Comparison of ENCODE assay signal across 10 cellular contexts in the genomic region with DNA sequence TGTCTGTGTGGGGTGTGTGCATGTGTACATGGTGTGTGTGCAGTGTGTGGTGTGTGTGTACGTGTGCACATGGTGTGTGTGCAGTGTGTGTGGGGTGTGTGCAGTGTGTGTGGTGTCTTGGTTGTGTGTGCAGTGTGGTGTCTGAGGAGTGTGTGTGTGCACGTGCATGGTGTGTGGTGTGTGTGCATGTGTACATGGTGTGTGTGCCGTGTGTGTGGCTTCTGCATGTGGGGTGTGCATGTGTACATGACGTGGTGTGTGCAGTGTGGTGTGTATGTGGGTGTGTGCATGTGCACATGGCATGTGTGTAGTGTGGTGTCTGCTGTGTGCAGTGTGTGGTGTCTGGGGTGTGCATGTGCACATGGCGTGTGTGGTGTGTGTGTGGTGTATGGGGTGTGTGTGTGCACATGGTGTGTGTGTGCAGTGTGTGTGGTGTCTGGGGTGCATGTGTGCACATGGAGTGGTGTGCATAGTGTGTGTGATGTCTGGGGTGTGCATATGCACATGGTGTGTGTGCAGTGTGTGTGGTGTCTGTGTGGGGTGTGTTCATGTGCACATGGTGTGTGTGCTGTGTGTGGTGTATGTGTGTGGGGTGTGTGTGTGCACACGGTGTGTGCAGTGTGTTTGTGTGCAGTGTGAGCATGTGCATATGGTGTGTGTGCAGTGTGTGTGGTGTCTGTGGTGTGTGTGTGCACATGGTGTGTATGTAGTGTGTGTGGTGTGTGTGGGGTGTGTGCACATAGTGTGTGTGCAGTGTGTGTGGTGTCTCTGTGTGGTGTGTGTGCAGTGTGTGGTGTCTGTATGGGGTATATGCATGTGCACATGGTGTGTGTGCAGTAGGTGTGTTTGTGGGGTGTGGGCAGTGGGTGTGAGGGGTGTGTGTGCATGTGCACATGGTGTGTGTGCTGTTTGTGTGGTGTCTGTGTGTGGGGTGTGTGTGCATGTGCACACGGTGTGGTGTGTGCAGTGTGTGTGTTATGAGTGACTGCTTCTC. TPM values are rescaled to one million over a fixed set of nuclear protein-coding genes. Genes with fewer than 3 reads are reported as not detected.
DNase-seq lines count a peak whose midpoint lies in the region; ATAC-seq and TF ChIP-seq lines count a peak whose summit lies in the region.
"Had no signal": no experiment of that assay in that cellular context is flagged by ENCODE, and none has a peak within 500 bp of the region (broad histone marks: within the 10 kb centered on the region; RNA-seq: fewer than 3 reads in every experiment).

No MANE protein-coding gene starts in this region.

- no peak overlapping the region for H3K4me3 Mint-ChIP-seq in central memory CD8-positive, alpha-beta T cell
- no peak overlapping the region for H3K4me3 Mint-ChIP-seq in naive thymus-derived CD4-positive, alpha-beta T cell
- H3K4me3 Mint-ChIP-seq in Calu3 (ENCODE audit: low read depth, unreplicated experiment), result no peak overlapping the region

- H3K36me3 Mint-ChIP-seq in central memory CD8-positive, alpha-beta T cell (ENCODE audit: insufficient read depth), result no peaks in the 10 kb centered on the region
- H3K36me3 Mint-ChIP-seq in naive thymus-derived CD4-positive, alpha-beta T cell, result no peaks in the 10 kb centered on the region
- no peaks in the 10 kb centered on the region for H3K36me3 Mint-ChIP-seq in Calu3 (ENCODE audit: insufficient read depth, unreplicated experiment)

- H3K4me3 ChIP-seq in BE2C (ENCODE audit: low read depth, low read length) (no peak overlapping the region), HEK293 (ENCODE audit: low read depth, low read length) (no peak overlapping the region)
- H3K4me3 ChIP-seq in naive thymus-derived CD4-positive, alpha-beta T cell (ENCODE audit: low read length), result no peak overlapping the region

- TF ChIP-seq CTCF in BE2C (IDR thresholded peaks at IDR 0.05; ENCODE audit: low read depth, low read length), result no peak
- no peak for TF ChIP-seq CTCF in HEK293 (tag by site-specific recombination; IDR thresholded peaks at IDR 0.05)
- TF ChIP-seq CTCF in Calu3 (IDR thresholded peaks at IDR 0.05; ENCODE audit: unreplicated experiment), result no peak

- no peaks in the 10 kb centered on the region for H3K27me3 ChIP-seq in BE2C
- no peaks in the 10 kb centered on the region for H3K27me3 ChIP-seq in naive thymus-derived CD4-positive, alpha-beta T cell (ENCODE audit: control insufficient read depth in 2 of 2, insufficient read depth in 2 of 2, low read length in 2 of 2)

- no peaks in the 10 kb centered on the region for H3K4me1 Mint-ChIP-seq in central memory CD8-positive, alpha-beta T cell
- peaks cover 0 to 3% (median 0%) of the 10 kb centered on the region in 7 donors for H3K4me1 Mint-ChIP-seq in naive thymus-derived CD4-positive, alpha-beta T cell
- no peaks in the 10 kb centered on the region for H3K4me1 Mint-ChIP-seq in Calu3 (ENCODE audit: low read depth, unreplicated experiment)

- no peaks in the 10 kb centered on the region for H3K36me3 ChIP-seq in BE2C
- H3K36me3 ChIP-seq in HEK293 (ENCODE audit: control insufficient read depth in 2 of 2, insufficient read depth in 1 of 2, low read length in 2 of 2), result peaks cover 0 to 9% of the 10 kb centered on the region in 2 experiments; a peak in 1 of 3 replicates
- no peaks in the 10 kb centered on the region for H3K36me3 ChIP-seq in naive thymus-derived CD4-positive, alpha-beta T cell (ENCODE audit: control insufficient read depth in 2 of 3, insufficient read depth in 3 of 3, low read length in 3 of 3)

- H3K9me3 ChIP-seq in BE2C (peaks cover 4% of the 10 kb centered on the region; the same call in 1 of the 2 replicates), HEK293 (ENCODE audit: control insufficient read depth, insufficient read depth, low read depth, low read length) (no peaks in the 10 kb centered on the region)
- peaks cover 0 to 5% (median 0%) of the 10 kb centered on the region in 3 experiments for H3K9me3 ChIP-seq in naive thymus-derived CD4-positive, alpha-beta T cell (ENCODE audit: control insufficient read depth in 2 of 3, low read length in 3 of 3)

- POLR2A ChIA-PET in HEK293 (lab: Yijun Ruan, JAX), result no interaction called here
- POLR2A ChIA-PET in naive thymus-derived CD4-positive, alpha-beta T cell (lab: Charles Lee), result no interaction called here

- H3K9me3 Mint-ChIP-seq in central memory CD8-positive, alpha-beta T cell, result no peaks in the 10 kb centered on the region
- peaks cover 0 to 7% (median 0%) of the 10 kb centered on the region in 11 donors for H3K9me3 Mint-ChIP-seq in naive thymus-derived CD4-positive, alpha-beta T cell
- no peaks in the 10 kb centered on the region for H3K9me3 Mint-ChIP-seq in Calu3 (ENCODE audit: low read depth, unreplicated experiment)

- CTCF ChIA-PET in HEK293 (lab: Yijun Ruan, JAX) (no interaction called here), Calu3 (lab: Charles Lee) (no interaction called here)
- CTCF ChIA-PET in naive thymus-derived CD4-positive, alpha-beta T cell (lab: Charles Lee), result no interaction called here

- DNase-seq in BE2C (peak; percentile 14), Calu3 (no peak)
- DNase-seq in central memory CD8-positive, alpha-beta T cell (ENCODE audit: low spot score in 2 of 2), result no peak
- peak in 1 of 9 donors; percentile 24 for DNase-seq in naive thymus-derived CD4-positive, alpha-beta T cell
- DNase-seq in stimulated activated CD8-positive, alpha-beta memory T cell treated with anti-CD3 and anti-CD28 coated beads, Interleukin-4, amount 100 ng/mL, for 48 hours, result no peak
- DNase-seq: erythroblast had no signal

- H3K27me3 Mint-ChIP-seq in central memory CD8-positive, alpha-beta T cell, result no peaks in the 10 kb centered on the region
- H3K27me3 Mint-ChIP-seq in naive thymus-derived CD4-positive, alpha-beta T cell, result no peaks in the 10 kb centered on the region
- no peaks in the 10 kb centered on the region for H3K27me3 Mint-ChIP-seq in Calu3 (ENCODE audit: unreplicated experiment)

- intact Hi-C loops in naive thymus-derived CD4-positive, alpha-beta T cell (cut with micrococcal nuclease), result no loop called here
- intact Hi-C loops in Calu3 (cut with micrococcal nuclease; ENCODE audit: unreplicated experiment), result no loop called here

- H3K4me1 ChIP-seq in BE2C, result no peaks in the 10 kb centered on the region
- H3K4me1 ChIP-seq in HEK293 (ENCODE audit: control insufficient read depth, insufficient read depth, low read length), result no peaks in the 10 kb centered on the region
- H3K4me1 ChIP-seq in naive thymus-derived CD4-positive, alpha-beta T cell (ENCODE audit: control insufficient read depth in 2 of 2, insufficient read depth in 2 of 2, low read length in 2 of 2), result no peaks in the 10 kb centered on the region

- peak; percentile 37 for ATAC-seq in central memory CD8-positive, alpha-beta T cell (replicated peaks; ENCODE audit: extremely low read depth, poor library complexity, severe bottlenecking)
- peak; percentile 72 for ATAC-seq in naive thymus-derived CD4-positive, alpha-beta T cell
- no peak for ATAC-seq in GM19023 (IDR thresholded peaks at IDR 0.05; ENCODE audit: unreplicated experiment)
- ATAC-seq in HG03135 (IDR thresholded peaks at IDR 0.05; ENCODE audit: unreplicated experiment), result no peak

- no peak overlapping the region for H3K27ac Mint-ChIP-seq in central memory CD8-positive, alpha-beta T cell (ENCODE audit: low read depth)
- H3K27ac Mint-ChIP-seq in naive thymus-derived CD4-positive, alpha-beta T cell, result no peak overlapping the region
- no peak overlapping the region for H3K27ac Mint-ChIP-seq in Calu3 (ENCODE audit: unreplicated experiment)

- BruUV-seq in Calu3 (replicated peaks; lab: Mats Ljungman, UMichigan), result no TSS peak

- H3K27ac ChIP-seq in HEK293 (ENCODE audit: extremely low read depth, low read depth, low read length), result no peak overlapping the region
- H3K27ac ChIP-seq in naive thymus-derived CD4-positive, alpha-beta T cell (ENCODE audit: low read depth, low read length), result no peak overlapping the region
- H3K27ac ChIP-seq: VCaP had no signal

TF ChIP-seq in HEK293, 187 proteins besides CTCF, POLR2A, EP300 and RAD21 (continues in another document):
- TF ChIP-seq ZNF837 (tag by site-specific recombination; IDR thresholded peaks at IDR 0.05) (0 out of 2 replicates have a peak, but pooled peaks have one; percentile 35), ZNF624 (tag by site-specific recombination; IDR thresholded peaks at IDR 0.05) (no peak), ZNF677 (tag by site-specific recombination; IDR thresholded peaks at IDR 0.05) (no peak), ZBTB8A (tag by site-specific recombination; IDR thresholded peaks at IDR 0.05) (no peak), SCRT1 (tag by site-specific recombination; IDR thresholded peaks at IDR 0.05; ENCODE audit: borderline replicate concordance) (no peak), ZBTB10 (tag by site-specific recombination; IDR thresholded peaks at IDR 0.05) (no peak; the same call in 1 of the 2 replicates), ZNF658 (tag by site-specific recombination; IDR thresholded peaks at IDR 0.05) (0 out of 2 replicates have a peak, but pooled peaks have one; percentile 25)

RNA-seq across cellular contexts. Expression of gene ZNG1F, which starts 40.6 kb away (rescaled TPM):
- 3.0 TPM for polyA plus RNA-seq in BE2C (2012; ENCODE audit: insufficient read depth, insufficient read length, low read depth)
- 10 to 100 TPM in 4 of 5 experiments, 1 to 10 TPM in 1; 7.6 to 12.4 (median 12.0) TPM for total RNA-seq in naive thymus-derived CD4-positive, alpha-beta T cell
- 1 to 10 TPM; 6.4 to 7.3 TPM for polyA plus RNA-seq in naive thymus-derived CD4-positive, alpha-beta T cell
- 12.1 and 14.3 TPM in 2 replicates for total RNA-seq in Calu3 (2022)

Comparison
In these comparisons a context has a peak if more than half of its experiments do, and no peak if none do; other contexts are left out.
1. ATAC-seq: peak in central memory CD8-positive, alpha-beta T cell (single experiment) and naive thymus-derived CD4-positive, alpha-beta T cell (single experiment); none in GM19023 (single experiment) and HG03135 (single experiment).